ENCODE assay signal across 8 cellular contexts in the genomic region with DNA sequence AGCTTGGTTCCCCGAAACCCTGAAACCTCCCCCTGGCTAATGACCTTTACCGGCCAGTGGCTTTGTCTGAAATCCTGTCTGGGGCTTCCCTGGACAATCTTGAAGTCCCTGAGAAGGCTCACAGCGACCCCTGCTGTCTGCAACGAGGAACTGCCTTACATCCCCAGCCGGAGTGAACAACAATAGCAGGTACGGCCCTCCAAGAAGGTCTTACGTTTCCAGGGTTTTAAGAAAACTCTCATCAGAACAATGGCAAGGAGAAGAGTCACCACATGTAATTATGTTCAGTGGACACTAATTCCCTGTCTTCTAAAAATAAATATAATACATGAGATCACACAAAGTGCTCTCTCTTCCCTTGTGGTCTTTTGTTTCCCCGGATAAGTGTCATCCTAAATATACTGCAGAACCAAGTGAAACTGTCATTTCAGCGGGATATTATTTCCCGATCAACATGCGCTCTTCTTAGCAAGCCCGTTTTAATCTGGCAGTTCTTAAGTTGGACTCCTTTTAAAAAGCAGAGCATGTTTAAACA. TPM values are rescaled to one million over a fixed set of nuclear protein-coding genes. Genes with fewer than 3 reads are reported as not detected.
A peak's percentile ranks its signal among the peaks of the same experiment; 100 is the strongest.
DNase-seq lines count a peak whose midpoint lies in the region; ATAC-seq, FAIRE-seq and TF ChIP-seq lines count a peak whose summit lies in the region.

No MANE protein-coding gene starts in this region.

- H3K36me3 ChIP-seq in mammary epithelial cell (ENCODE audit: insufficient read depth, low read length) (no peaks in the 10 kb centered on the region), kidney (ENCODE audit: control insufficient read depth in 1 of 2, insufficient read depth in 2 of 2, low read length in 2 of 2) (peaks cover 4 to 8% of the 10 kb centered on the region in 2 donors)

- in situ Hi-C loops in mammary epithelial cell (cut with MboI; ENCODE audit: low sequenced_read_pairs in 2 of 2) = loop anchor here (10.0 to 25.0 kb wide), 3 partner anchors 448 to 601 kb away; partner anchors contain the start of gene LHX5 (in 1 of the 2)

- intact Hi-C loops in mammary epithelial cell (cut with micrococcal nuclease) (loop anchor here (1.0 kb wide), 4 partner anchors 24 to 474 kb away; no protein-coding TSS in a partner anchor), kidney (cut with DNase I) (loop anchor here (10.0 kb wide), 1 partner anchor 448 kb away; no protein-coding TSS in a partner anchor)

- H3K4me1 ChIP-seq in mammary epithelial cell (ENCODE audit: insufficient read depth, low read length) (peaks cover 6% of the 10 kb centered on the region), kidney (ENCODE audit: control insufficient read depth in 1 of 2, insufficient read depth in 1 of 2, low read depth in 1 of 2, low read length in 2 of 2) (no peaks in the 10 kb centered on the region)

- ATAC-seq in GM19455 (IDR thresholded peaks at IDR 0.05; ENCODE audit: unreplicated experiment) = peak; percentile 57
- ATAC-seq in HG03520 (IDR thresholded peaks at IDR 0.05; ENCODE audit: unreplicated experiment) = no peak

- no peaks in the 10 kb centered on the region for H3K79me2 ChIP-seq in mammary epithelial cell (ENCODE audit: insufficient read depth, low read length)

- no peaks in the 10 kb centered on the region for H3K27me3 ChIP-seq in mammary epithelial cell (ENCODE audit: insufficient read depth, low read length)

- DNase-seq in AG08396 (ENCODE audit: low spot score) = peak; percentile 76
- peak; percentile 53 to 61 for DNase-seq in NCI-H2081 (lab: John Stamatoyannopoulos, UW)
- DNase-seq in UCSD-AML1 (lab: John Stamatoyannopoulos, UW; ENCODE audit: unreplicated experiment) = peak; percentile 63
- peak; percentile 54 for DNase-seq in mammary epithelial cell
- DNase-seq in kidney = no peak
- DNase-seq in stimulated activated CD4-positive, alpha-beta T cell treated with anti-CD3 and anti-CD28 coated beads, Interleukin-1b, Interleukin-23, amount 100 ng/mL, for 4 hours (ENCODE audit: low read depth in 2 of 2) = peak; percentile 25 to 30

- H3K4me3 ChIP-seq in mammary epithelial cell (replicated peaks in 1 of 3; ENCODE audit: insufficient read depth in 1 of 3, low read depth in 2 of 3, low read length in 3 of 3) = no peak overlapping the region
- H3K4me3 ChIP-seq in kidney (ENCODE audit: low read length in 2 of 2) = no peak overlapping the region

- FAIRE-seq in kidney (lab: Jason Lieb, UNC) = no peak

- peak; percentile 96 to 98 for TF ChIP-seq CTCF in mammary epithelial cell (conservative IDR thresholded peaks at IDR 0.05 in 1 of 2, IDR thresholded peaks at IDR 0.05 in 1 of 2; ENCODE audit: extremely low read depth in 1 of 2, insufficient read depth in 1 of 2, low read depth in 1 of 2, low read length in 2 of 2)
- TF ChIP-seq CTCF in kidney (IDR thresholded peaks at IDR 0.05; ENCODE audit: borderline replicate concordance, extremely low read depth, insufficient read depth) = peak; percentile 92

- H3K27ac ChIP-seq in mammary epithelial cell (ENCODE audit: insufficient read depth, low read depth, low read length) = no peak overlapping the region
- H3K27ac ChIP-seq in kidney (ENCODE audit: low read depth in 2 of 2, low read length in 2 of 2) = no peak overlapping the region

- CTCF ChIA-PET in mammary epithelial cell (lab: Charles Lee; ENCODE audit: low non-redundant PET) = no interaction called here

- no peak overlapping the region for H2AFZ ChIP-seq in mammary epithelial cell (ENCODE audit: low read depth, low read length)

- no peak overlapping the region for H3K4me2 ChIP-seq in mammary epithelial cell (ENCODE audit: insufficient read depth, low read depth, low read length)

- BruUV-seq in mammary epithelial cell (replicated peaks; lab: Mats Ljungman, UMichigan) = no TSS peak

- H3K9ac ChIP-seq in mammary epithelial cell (ENCODE audit: insufficient read depth, low read length) (no peak overlapping the region), kidney (ENCODE audit: low read length in 2 of 2) (no peak overlapping the region)

- H4K20me1 ChIP-seq in mammary epithelial cell (ENCODE audit: insufficient read depth, low read length) = no peaks in the 10 kb centered on the region

- H3K9me3 ChIP-seq in mammary epithelial cell (replicated peaks; ENCODE audit: insufficient read depth, low read length) (no peaks in the 10 kb centered on the region), kidney (ENCODE audit: control insufficient read depth in 1 of 2, low read length in 2 of 2) (no peaks in the 10 kb centered on the region)

- 11% methylated on average over 12 of the region's 12 CpGs for WGBS in mammary epithelial cell (ENCODE audit: low coverage, missing lambda C conversion rate)

- dilution Hi-C loops in mammary epithelial cell (cut with HindIII; ENCODE audit: low sequenced_read_pairs) = no loop called here

RNA-seq across cellular contexts. Expression of gene RBM19, which starts 53.3 kb away (rescaled TPM):
- total RNA-seq in mammary epithelial cell = 10 to 100 TPM; 24.0 to 37.3 TPM
- polyA plus RNA-seq in mammary epithelial cell = 14.2 TPM
- polyA minus RNA-seq in mammary epithelial cell = 22.1 TPM
- total RNA-seq in kidney = 34.7 TPM
- 12.3 TPM for polyA plus RNA-seq in kidney (ENCODE audit: insufficient read depth, low read depth, low replicate concordance)
